Comparison of ENCODE assay signal across 19 cellular contexts in genomic region chr13:110403315-110403714, GRCh38.
DNase-seq lines count a peak whose midpoint lies in the region; ATAC-seq and TF ChIP-seq lines count a peak whose summit lies in the region.
"Had no signal": no experiment of that assay in that cellular context is flagged by ENCODE, and none has a peak within 500 bp of the region (broad histone marks: within the 10 kb centered on the region; RNA-seq: fewer than 3 reads in every experiment).

No MANE protein-coding gene starts in this region.

- H3K36me3 ChIP-seq in left ventricle myocardium inferior (no peaks in the 10 kb centered on the region), transverse colon (no peaks in the 10 kb centered on the region)
- H3K36me3 ChIP-seq: upper lobe of right lung had no signal

- H3K4me1 ChIP-seq in left ventricle myocardium inferior (peaks cover 82% of the 10 kb centered on the region), transverse colon (peaks cover 13 to 49% (median 18%) of the 10 kb centered on the region in 4 donors)

- H3K9me3 ChIP-seq in left ventricle myocardium inferior (replicated peaks) (no peaks in the 10 kb centered on the region), transverse colon (no peaks in the 10 kb centered on the region)
- H3K9me3 ChIP-seq: upper lobe of right lung had no signal

- TF ChIP-seq EP300 in transverse colon (IDR thresholded peaks at IDR 0.05; ENCODE audit: low read depth), result no peak

- intact Hi-C loops in left ventricle myocardium inferior (cut with micrococcal nuclease) (no loop called here), Right ventricle myocardium inferior (cut with DNase I) (no loop called here), transverse colon (cut with DNase I; ENCODE audit: low total_unique reads) (no loop called here)

- WGBS in transverse colon (ENCODE audit: low coverage in 1 of 2), 2 donors, result 67 to 77% methylated on average over 1 of the region's 1 CpG

- H3K27me3 Mint-ChIP-seq in chondrocyte (ENCODE audit: low read depth), result no peaks in the 10 kb centered on the region
- H3K27me3 Mint-ChIP-seq in stimulated activated naive CD8-positive, alpha-beta T cell treated with anti-CD3 and anti-CD28 coated beads, Interleukin-15, amount 100 ng/mL, for 72 hours, result peaks cover 94% of the 10 kb centered on the region

- no peaks in the 10 kb centered on the region for H3K27me3 ChIP-seq in left ventricle myocardium inferior (ENCODE audit: low read depth)
- no peaks in the 10 kb centered on the region for H3K27me3 ChIP-seq in transverse colon

- peaks cover 27% of the 10 kb centered on the region for H3K36me3 Mint-ChIP-seq in chondrocyte (ENCODE audit: low read depth)
- H3K36me3 Mint-ChIP-seq: stimulated activated effector memory CD8-positive, alpha-beta T cell treated with anti-CD3 and anti-CD28 coated beads, Interleukin-12 subunit alpha, Interleukin-12 subunit beta, amount 100 ng/mL, for 72 hours had no signal

- no peak for TF ChIP-seq CTCF in left ventricle myocardium inferior (IDR thresholded peaks at IDR 0.05; ENCODE audit: borderline replicate concordance)
- no peak for TF ChIP-seq CTCF in chondrocyte (IDR thresholded peaks at IDR 0.05)
- TF ChIP-seq CTCF in transverse colon (IDR thresholded peaks at IDR 0.05), result no peak

- H3K9me3 Mint-ChIP-seq in chondrocyte (ENCODE audit: low read depth), result no peaks in the 10 kb centered on the region
- no peaks in the 10 kb centered on the region for H3K9me3 Mint-ChIP-seq in stimulated activated naive CD8-positive, alpha-beta T cell treated with anti-CD3 and anti-CD28 coated beads, Interleukin-15, amount 100 ng/mL, for 72 hours
- H3K9me3 Mint-ChIP-seq: activated B cell treated with CpG ODN at 0.5 μM for 24 hours; activated naive CD8-positive, alpha-beta T cell treated with anti-CD3 and anti-CD28 coated beads, Interleukin-2, amount 50 U/mL, for 24 hours; activated T-helper 1 cell treated with anti-CD3 and anti-CD28 coated beads, Interleukin-12 subunit alpha, Interleukin-12 subunit beta, Interleukin-2, Interleukin-4 antibody, amounts not matched to agents 30 ng/mL and 10 ng/mL and 1 ng/mL, durations not matched to agents 14 hours and 24 hours and 36 hours; CD4-positive, alpha-beta T cell; stimulated activated effector memory CD8-positive, alpha-beta T cell treated with anti-CD3 and anti-CD28 coated beads, Interleukin-12 subunit alpha, Interleukin-12 subunit beta, amount 100 ng/mL, for 72 hours; T-helper 1 cell treated with Interleukin-12 subunit alpha and Interleukin-12 subunit beta and Interleukin-4 antibody, amounts not matched to agents 30 μg/mL and 1 μg/mL, for 36 hours had no signal

- H3K4me3 Mint-ChIP-seq in chondrocyte (ENCODE audit: unreplicated experiment), result no peak overlapping the region
- no peak overlapping the region for H3K4me3 Mint-ChIP-seq in stimulated activated naive CD8-positive, alpha-beta T cell treated with anti-CD3 and anti-CD28 coated beads, Interleukin-15, amount 100 ng/mL, for 72 hours
- H3K4me3 Mint-ChIP-seq: activated B cell treated with CpG ODN at 0.5 μM for 24 hours; activated naive CD8-positive, alpha-beta T cell treated with anti-CD3 and anti-CD28 coated beads, Interleukin-2, amount 50 U/mL, for 24 hours; activated T-helper 1 cell treated with anti-CD3 and anti-CD28 coated beads, Interleukin-12 subunit alpha, Interleukin-12 subunit beta, Interleukin-2, Interleukin-4 antibody, amounts not matched to agents 30 ng/mL and 10 ng/mL and 1 ng/mL, durations not matched to agents 14 hours and 24 hours and 36 hours; CD4-positive, alpha-beta T cell; stimulated activated effector memory CD8-positive, alpha-beta T cell treated with anti-CD3 and anti-CD28 coated beads, Interleukin-12 subunit alpha, Interleukin-12 subunit beta, amount 100 ng/mL, for 72 hours; T-helper 1 cell treated with Interleukin-12 subunit alpha and Interleukin-12 subunit beta and Interleukin-4 antibody, amounts not matched to agents 30 μg/mL and 1 μg/mL, for 36 hours had no signal

- ATAC-seq in Right ventricle myocardium inferior (no peak), GM18858 (IDR thresholded peaks at IDR 0.05; ENCODE audit: unreplicated experiment) (no peak)
- ATAC-seq in stimulated activated naive CD8-positive, alpha-beta T cell treated with anti-CD3 and anti-CD28 coated beads, Interleukin-15, amount 100 ng/mL, for 72 hours, result no peak
- ATAC-seq: activated naive CD8-positive, alpha-beta T cell treated with anti-CD3 and anti-CD28 coated beads, Interleukin-2, amount 50 U/mL, for 24 hours had no signal

- H3K27ac ChIP-seq in left ventricle myocardium inferior (replicated peaks), result peak overlapping the region; percentile 5
- peak overlapping the region; percentile 65 to 89 (median 82) for H3K27ac ChIP-seq in transverse colon
- H3K27ac ChIP-seq: 22Rv1, parathyroid adenoma, upper lobe of right lung had no signal

- DNase-seq in left ventricle myocardium inferior, result no peak
- DNase-seq in Right ventricle myocardium inferior (ENCODE audit: missing footprints), result no peak
- DNase-seq in chondrocyte (ENCODE audit: low spot score), result no peak
- DNase-seq in kidney tubule cell (ENCODE audit: low spot score), result peak; percentile 76
- DNase-seq in transverse colon, result no peak
- no peak for DNase-seq in NCI-H510A (lab: John Stamatoyannopoulos, UW)
- no peak for DNase-seq in stimulated activated naive CD8-positive, alpha-beta T cell treated with anti-CD3 and anti-CD28 coated beads, Interleukin-15, amount 100 ng/mL, for 72 hours
- DNase-seq: activated B cell treated with CpG ODN at 0.5 μM for 24 hours; activated naive CD8-positive, alpha-beta T cell treated with anti-CD3 and anti-CD28 coated beads, Interleukin-2, amount 50 U/mL, for 24 hours; CD4-positive, alpha-beta T cell; hypothalamus; RPMI8226; upper lobe of right lung had no signal

- no peak overlapping the region for H3K4me3 ChIP-seq in left ventricle myocardium inferior
- no peak overlapping the region for H3K4me3 ChIP-seq in transverse colon
- H3K4me3 ChIP-seq: upper lobe of right lung had no signal

- peaks cover 97% of the 10 kb centered on the region for H3K4me1 Mint-ChIP-seq in chondrocyte (ENCODE audit: low read depth)
- H3K4me1 Mint-ChIP-seq in stimulated activated naive CD8-positive, alpha-beta T cell treated with anti-CD3 and anti-CD28 coated beads, Interleukin-15, amount 100 ng/mL, for 72 hours, result peaks cover 13% of the 10 kb centered on the region
- H3K4me1 Mint-ChIP-seq: activated B cell treated with CpG ODN at 0.5 μM for 24 hours had no signal

- H3K27ac Mint-ChIP-seq in chondrocyte (ENCODE audit: unreplicated experiment), result peak overlapping the region; percentile 93
- H3K27ac Mint-ChIP-seq in stimulated activated naive CD8-positive, alpha-beta T cell treated with anti-CD3 and anti-CD28 coated beads, Interleukin-15, amount 100 ng/mL, for 72 hours, result no peak overlapping the region
- H3K27ac Mint-ChIP-seq: activated B cell treated with CpG ODN at 0.5 μM for 24 hours; activated naive CD8-positive, alpha-beta T cell treated with anti-CD3 and anti-CD28 coated beads, Interleukin-2, amount 50 U/mL, for 24 hours; activated T-helper 1 cell treated with anti-CD3 and anti-CD28 coated beads, Interleukin-12 subunit alpha, Interleukin-12 subunit beta, Interleukin-2, Interleukin-4 antibody, amounts not matched to agents 30 ng/mL and 10 ng/mL and 1 ng/mL, durations not matched to agents 14 hours and 24 hours and 36 hours; CD4-positive, alpha-beta T cell; stimulated activated effector memory CD8-positive, alpha-beta T cell treated with anti-CD3 and anti-CD28 coated beads, Interleukin-12 subunit alpha, Interleukin-12 subunit beta, amount 100 ng/mL, for 72 hours; T-helper 1 cell treated with Interleukin-12 subunit alpha and Interleukin-12 subunit beta and Interleukin-4 antibody, amounts not matched to agents 30 μg/mL and 1 μg/mL, for 36 hours had no signal

- TF ChIP-seq POLR2A in transverse colon (IDR thresholded peaks at IDR 0.05), result no peak

- in situ Hi-C loops in transverse colon (cut with MboI; ENCODE audit: low pct_ligation_motif_present in 1 of 4, low pct_unique_long_range_greater_than_20kb in 1 of 4, low sequenced_read_pairs in 3 of 4), result loop anchor here in 3 of 4 donors (10.0 to 25.0 kb wide), 4 partner anchors 166 to 1441 kb away; no protein-coding TSS in a partner anchor
